ENCODE assay signal across 1 cellular context in genomic region chr2:231549446-231550239, GRCh38.
TF ChIP-seq lines count a peak whose summit lies in the region.

No MANE protein-coding gene starts in this region.

TF ChIP-seq in HepG2, 621 proteins besides CTCF, POLR2A, EP300 and RAD21:
- TF ChIP-seq YEATS2 (CRISPR knock-in tag; IDR thresholded peaks at IDR 0.05; ENCODE audit: borderline replicate concordance) (no peak), REL (CRISPR knock-in tag; conservative IDR thresholded peaks at IDR 0.05) (no peak), CC2D1A (CRISPR knock-in tag; IDR thresholded peaks at IDR 0.05) (no peak), PBX3 (CRISPR knock-in tag; IDR thresholded peaks at IDR 0.05; ENCODE audit: borderline replicate concordance) (no peak)
